26 cellular contexts compared by ENCODE assay signal in genomic region chr1:14672030-14672429, GRCh38.
DNase-seq lines count a peak whose midpoint lies in the region; ATAC-seq and FAIRE-seq lines count a peak whose summit lies in the region.
"Had no signal": no experiment of that assay in that cellular context is flagged by ENCODE, and none has a peak within 500 bp of the region (broad histone marks: within the 10 kb centered on the region; RNA-seq: fewer than 3 reads in every experiment).

No MANE protein-coding gene starts in this region.

- no peak overlapping the region; the same call in 1 of the 2 replicates for H3K9ac ChIP-seq in BLaER1

- H3K4me3 ChIP-seq in BLaER1: no peak overlapping the region
- H3K4me3 ChIP-seq: breast epithelium, coronary artery, gastroesophageal sphincter, right atrium auricular region, spleen, transverse colon had no signal

- peak overlapping the region; percentile 10; the same call in 1 of the 2 replicates for H3K27ac ChIP-seq in BLaER1
- H3K27ac ChIP-seq: breast epithelium, coronary artery, gastroesophageal sphincter, right atrium auricular region, spleen, transverse colon had no signal

- H3K36me3 ChIP-seq in BLaER1: no peaks in the 10 kb centered on the region
- H3K36me3 ChIP-seq: BE2C, breast epithelium, gastroesophageal sphincter, right atrium auricular region, spleen, transverse colon had no signal

- DNase-seq in NCI-H69 (lab: John Stamatoyannopoulos, UW): peak; percentile 56
- DNase-seq in kidney tubule cell (ENCODE audit: low spot score): peak; percentile 30
- DNase-seq in GM19239 (ENCODE audit: insufficient read length, low spot score): no peak
- no peak for DNase-seq in activated CD4-positive, alpha-beta T cell treated with anti-CD3 and anti-CD28 coated beads, Interleukin-2, amount 10 ng/mL, durations not matched to agents 7 days and 5 days
- DNase-seq in NCI-H1436 treated with DMSO at 0.1 percent for 48 hours (lab: John Stamatoyannopoulos, UW): no peak
- no peak for DNase-seq in activated CD4-positive, alpha-beta memory T cell treated with anti-CD3 and anti-CD28 coated beads for 36 hours
- DNase-seq: activated CD4-positive, CD25-positive, alpha-beta regulatory T cell; activated CD8-positive, alpha-beta T cell treated with anti-CD3 and anti-CD28 coated beads for 36 hours; activated T-cell treated with anti-CD3 and anti-CD28 coated beads, Interleukin-2, amount 50 U/mL, for 1 hour; BE2C; COR-L47; NCI-H1092 treated with DMSO at 0.1 percent for 48 hours; NCI-H2029 treated with DMSO at 0.1 percent for 48 hours; spleen; stimulated activated CD4-positive, alpha-beta T cell treated with anti-CD3 and anti-CD28 coated beads, Interleukin-4, amount 100 ng/mL, for 24 hours; transverse colon had no signal

- H3K27me3 Mint-ChIP-seq in activated CD4-positive, alpha-beta T cell treated with anti-CD3 and anti-CD28 coated beads, Interleukin-2, amount 10 ng/mL, durations not matched to agents 7 days and 5 days: no peaks in the 10 kb centered on the region
- H3K27me3 Mint-ChIP-seq in activated CD4-positive, alpha-beta memory T cell treated with anti-CD3 and anti-CD28 coated beads for 36 hours: peaks cover 3% of the 10 kb centered on the region
- H3K27me3 Mint-ChIP-seq: activated CD8-positive, alpha-beta T cell treated with anti-CD3 and anti-CD28 coated beads for 36 hours; stimulated activated naive CD8-positive, alpha-beta T cell treated with anti-CD3 and anti-CD28 coated beads, Interleukin-15, Interleukin-2, amounts not matched to agents 100 ng/mL and 50 ng/mL, for 24 hours had no signal

- POLR2A ChIA-PET in activated CD4-positive, alpha-beta T cell treated with anti-CD3 and anti-CD28 coated beads, Interleukin-2, amount 10 ng/mL, durations not matched to agents 7 days and 5 days (lab: Charles Lee): interaction anchor here (0.6 kb wide), 1 partner anchor 1042 kb away, joined by 10 read pairs; no protein-coding TSS in a partner anchor
- POLR2A ChIA-PET in activated CD4-positive, alpha-beta memory T cell treated with anti-CD3 and anti-CD28 coated beads for 36 hours (lab: Charles Lee): no interaction called here

- intact Hi-C loops in activated CD4-positive, alpha-beta memory T cell treated with anti-CD3 and anti-CD28 coated beads for 36 hours (cut with micrococcal nuclease): no loop called here

- no peak overlapping the region for H3K27ac Mint-ChIP-seq in activated CD4-positive, alpha-beta T cell treated with anti-CD3 and anti-CD28 coated beads, Interleukin-2, amount 10 ng/mL, durations not matched to agents 7 days and 5 days
- H3K27ac Mint-ChIP-seq in activated CD4-positive, alpha-beta memory T cell treated with anti-CD3 and anti-CD28 coated beads for 36 hours: no peak overlapping the region
- H3K27ac Mint-ChIP-seq: activated CD8-positive, alpha-beta T cell treated with anti-CD3 and anti-CD28 coated beads for 36 hours; stimulated activated naive CD8-positive, alpha-beta T cell treated with anti-CD3 and anti-CD28 coated beads, Interleukin-15, Interleukin-2, amounts not matched to agents 100 ng/mL and 50 ng/mL, for 24 hours had no signal

- no peaks in the 10 kb centered on the region for H3K9me3 Mint-ChIP-seq in activated CD4-positive, alpha-beta T cell treated with anti-CD3 and anti-CD28 coated beads, Interleukin-2, amount 10 ng/mL, durations not matched to agents 7 days and 5 days
- peaks cover 6% of the 10 kb centered on the region for H3K9me3 Mint-ChIP-seq in activated CD4-positive, alpha-beta memory T cell treated with anti-CD3 and anti-CD28 coated beads for 36 hours
- H3K9me3 Mint-ChIP-seq: activated CD8-positive, alpha-beta T cell treated with anti-CD3 and anti-CD28 coated beads for 36 hours; stimulated activated naive CD8-positive, alpha-beta T cell treated with anti-CD3 and anti-CD28 coated beads, Interleukin-15, Interleukin-2, amounts not matched to agents 100 ng/mL and 50 ng/mL, for 24 hours had no signal

- peak; percentile 51 for ATAC-seq in GM18868 (IDR thresholded peaks at IDR 0.05; ENCODE audit: unreplicated experiment)
- ATAC-seq: activated CD8-positive, alpha-beta T cell treated with anti-CD3 and anti-CD28 coated beads for 36 hours; gastroesophageal sphincter had no signal

- H3K4me1 ChIP-seq in BLaER1: peaks cover 53% of the 10 kb centered on the region
- H3K4me1 ChIP-seq: BE2C, breast epithelium, right atrium auricular region, transverse colon had no signal

- CTCF ChIA-PET in activated CD4-positive, alpha-beta T cell treated with anti-CD3 and anti-CD28 coated beads, Interleukin-2, amount 10 ng/mL, durations not matched to agents 7 days and 5 days (lab: Charles Lee): no interaction called here
- CTCF ChIA-PET in activated CD4-positive, alpha-beta memory T cell treated with anti-CD3 and anti-CD28 coated beads for 36 hours (lab: Charles Lee): no interaction called here

- H3K4me3 Mint-ChIP-seq in activated CD4-positive, alpha-beta T cell treated with anti-CD3 and anti-CD28 coated beads, Interleukin-2, amount 10 ng/mL, durations not matched to agents 7 days and 5 days: no peak overlapping the region
- H3K4me3 Mint-ChIP-seq in activated CD4-positive, alpha-beta memory T cell treated with anti-CD3 and anti-CD28 coated beads for 36 hours: no peak overlapping the region
- H3K4me3 Mint-ChIP-seq: activated CD8-positive, alpha-beta T cell treated with anti-CD3 and anti-CD28 coated beads for 36 hours; stimulated activated naive CD8-positive, alpha-beta T cell treated with anti-CD3 and anti-CD28 coated beads, Interleukin-15, Interleukin-2, amounts not matched to agents 100 ng/mL and 50 ng/mL, for 24 hours had no signal

- no peaks in the 10 kb centered on the region for H3K27me3 ChIP-seq in BLaER1
- H3K27me3 ChIP-seq: BE2C, breast epithelium, gastroesophageal sphincter, right atrium auricular region, transverse colon had no signal

- H3K4me1 Mint-ChIP-seq in activated CD4-positive, alpha-beta T cell treated with anti-CD3 and anti-CD28 coated beads, Interleukin-2, amount 10 ng/mL, durations not matched to agents 7 days and 5 days: no peaks in the 10 kb centered on the region
- no peaks in the 10 kb centered on the region for H3K4me1 Mint-ChIP-seq in activated CD4-positive, alpha-beta memory T cell treated with anti-CD3 and anti-CD28 coated beads for 36 hours (ENCODE audit: low read depth)

- FAIRE-seq in GM19239 (lab: Jason Lieb, UNC): no peak
- FAIRE-seq: A204.1, HTR-8/SVneo, keratinocyte had no signal

- no peaks in the 10 kb centered on the region for H4K20me1 ChIP-seq in BLaER1

- no peaks in the 10 kb centered on the region for H3K36me3 Mint-ChIP-seq in activated CD4-positive, alpha-beta T cell treated with anti-CD3 and anti-CD28 coated beads, Interleukin-2, amount 10 ng/mL, durations not matched to agents 7 days and 5 days (ENCODE audit: low read depth)
- H3K36me3 Mint-ChIP-seq in activated CD4-positive, alpha-beta memory T cell treated with anti-CD3 and anti-CD28 coated beads for 36 hours: no peaks in the 10 kb centered on the region

- H3K9me3 ChIP-seq in BLaER1: peaks cover 7% of the 10 kb centered on the region; the same call in 1 of the 2 replicates
- H3K9me3 ChIP-seq: BE2C, breast epithelium, transverse colon had no signal

- H3K4me2 ChIP-seq in BLaER1: peak overlapping the region; percentile 80

Comparison
In these comparisons a context has a peak if more than half of its experiments do, and no peak if none do; other contexts are left out.
1. DNase-seq: peak in NCI-H69 (single experiment) and kidney tubule cell (single experiment); none in GM19239 (single experiment), activated CD4-positive, alpha-beta T cell treated with anti-CD3 and anti-CD28 coated beads, Interleukin-2, amount 10 ng/mL, durations not matched to agents 7 days and 5 days (single experiment), NCI-H1436 treated with DMSO at 0.1 percent for 48 hours (single experiment) and activated CD4-positive, alpha-beta memory T cell treated with anti-CD3 and anti-CD28 coated beads for 36 hours (single experiment).